In genomic region chr16:15772579-15773293, GRCh38 we compare ENCODE assay signal across 28 cellular contexts.
"Had no signal": no experiment of that assay in that cellular context is flagged by ENCODE, and none has a peak within 500 bp of the region (broad histone marks: within the 10 kb centered on the region; RNA-seq: fewer than 3 reads in every experiment).

No MANE protein-coding gene starts in this region.

- DNase-seq: activated CD4-positive, alpha-beta T cell treated with anti-CD3 and anti-CD28 coated beads for 4 hours; activated CD4-positive, alpha-beta T cell treated with anti-CD3 and anti-CD28 coated beads, Interleukin-2, amount 50 U/mL, for 4 hours; activated effector memory CD4-positive, alpha-beta T cell treated with anti-CD3 and anti-CD28 coated beads, Interleukin-2, amount 50 U/mL, for 16 hours; activated naive CD4-positive, alpha-beta T cell treated with anti-CD3 and anti-CD28 coated beads for 36 hours; activated naive CD8-positive, alpha-beta T cell treated with anti-CD3 and anti-CD28 coated beads for 36 hours; adrenal gland; brain microvascular endothelial cell; effector CD8-positive, alpha-beta T cell; head of caudate nucleus; hippocampal formation; left cardiac atrium; left ventricle myocardium superior; naive thymus-derived CD4-positive, alpha-beta T cell; ovary; retina; stimulated activated CD4-positive, alpha-beta T cell treated with anti-CD3 and anti-CD28 coated beads, Interleukin-12 subunit alpha, Interleukin-12 subunit beta, amount 100 ng/mL, for 4 hours; stimulated activated CD4-positive, alpha-beta T cell treated with anti-CD3 and anti-CD28 coated beads, Interleukin-4, amount 100 ng/mL, for 1 hour; stimulated activated naive CD8-positive, alpha-beta T cell treated with anti-CD3 and anti-CD28 coated beads, Interleukin-15, Interleukin-2, amounts not matched to agents 100 U/mL and 50 U/mL, for 24 hours; substantia nigra; SW 1271; T-helper 9 cell; thyroid gland had no signal

- H3K36me3 ChIP-seq: adrenal gland, brain microvascular endothelial cell, ovary, prostate gland, thyroid gland had no signal

- H3K4me1 ChIP-seq: adrenal gland, prostate gland, thyroid gland had no signal

- FAIRE-seq: astrocyte, endometrium, keratinocyte, TTC549 had no signal

- H3K4me3 ChIP-seq: adrenal gland, ovary, prostate gland, thyroid gland had no signal

- H3K27ac ChIP-seq: brain microvascular endothelial cell, prostate gland, thyroid gland, VCaP had no signal

- H3K27me3 ChIP-seq: adrenal gland, ovary, thyroid gland had no signal

- H3K9me3 ChIP-seq: adrenal gland, ovary, prostate gland, thyroid gland had no signal

- ATAC-seq: left cardiac atrium; left ventricle myocardium superior; naive thymus-derived CD4-positive, alpha-beta T cell; stimulated activated naive CD8-positive, alpha-beta T cell treated with anti-CD3 and anti-CD28 coated beads, Interleukin-15, Interleukin-2, amounts not matched to agents 100 U/mL and 50 U/mL, for 24 hours had no signal
